ENCODE assay signal across 11 cellular contexts in genomic region chr13:40476175-40476958, GRCh38.
DNase-seq lines count a peak whose midpoint lies in the region; ATAC-seq, FAIRE-seq and TF ChIP-seq lines count a peak whose summit lies in the region.
"Had no signal": no experiment of that assay in that cellular context is flagged by ENCODE, and none has a peak within 500 bp of the region (broad histone marks: within the 10 kb centered on the region; RNA-seq: fewer than 3 reads in every experiment).

No MANE protein-coding gene starts in this region.

- peak overlapping the region; percentile 32 to 53; a peak in 4 of 6 replicates for H3K27ac ChIP-seq in A549
- no peak overlapping the region for H3K27ac ChIP-seq in mesendoderm (ENCODE audit: low read depth, low read length)

- H3K79me2 ChIP-seq in mesendoderm (ENCODE audit: control insufficient read depth, insufficient read depth, low read length): no peaks in the 10 kb centered on the region

- H2AK5ac ChIP-seq in mesendoderm (ENCODE audit: low read length): no peak overlapping the region

- TF ChIP-seq RAD21 in A549 (conservative IDR thresholded peaks at IDR 0.05 in 1 of 2, IDR thresholded peaks at IDR 0.05 in 1 of 2): no peak

- H3K23ac ChIP-seq in mesendoderm (ENCODE audit: low read length): no peak overlapping the region

- no peak overlapping the region for H2BK15ac ChIP-seq in mesendoderm (replicated peaks; ENCODE audit: low read depth)

- WGBS in A549 (ENCODE audit: missing lambda C conversion rate): 20% methylated on average over 4 of the region's 4 CpGs
- no CpG with 5 or more reads among the region's 4 CpGs for WGBS in mesendoderm (ENCODE audit: extremely low coverage, insufficient coverage, low lambda C conversion rate)

- H4K5ac ChIP-seq in mesendoderm (ENCODE audit: low read length): no peak overlapping the region

- POLR2A ChIA-PET in A549 (lab: Yijun Ruan, JAX): no interaction called here

- no peak overlapping the region for H2BK120ac ChIP-seq in mesendoderm (ENCODE audit: low read depth, low read length)

- no peak overlapping the region for H3K4ac ChIP-seq in mesendoderm (ENCODE audit: low read depth, low read length)

- no peak overlapping the region for H3K18ac ChIP-seq in mesendoderm (ENCODE audit: low read length)

- H3K4me2 ChIP-seq in A549 (peak overlapping the region; percentile 44), mesendoderm (ENCODE audit: low read length) (no peak overlapping the region)

- H3K9ac ChIP-seq in mesendoderm (ENCODE audit: low read length): no peak overlapping the region

- H3K4me1 ChIP-seq in A549: peaks cover 17% of the 10 kb centered on the region
- peaks cover 3% of the 10 kb centered on the region for H3K4me1 ChIP-seq in mesendoderm (ENCODE audit: control insufficient read depth, low read depth, low read length)

- no peaks in the 10 kb centered on the region for H3K79me1 ChIP-seq in mesendoderm (ENCODE audit: low read length)

- H3K56ac ChIP-seq in mesendoderm (ENCODE audit: low read length): peak overlapping the region; percentile 18

- no peak for TF ChIP-seq POLR2A in A549 (IDR thresholded peaks at IDR 0.05; ENCODE audit: low read length)

- FAIRE-seq in A549 (lab: Jason Lieb, UNC): no peak

- ATAC-seq in A549 (peak; percentile 50 to 91; a peak in 4 of 6 replicates), GM19324 (IDR thresholded peaks at IDR 0.05; ENCODE audit: low FRiP score, unreplicated experiment) (no peak)

- H3K4me3 ChIP-seq in A549: no peak overlapping the region
- no peak overlapping the region for H3K4me3 ChIP-seq in mesendoderm (ENCODE audit: low read length)
- H3K4me3 ChIP-seq: esophagus muscularis mucosa had no signal

- no peak for TF ChIP-seq EP300 in A549 (IDR thresholded peaks at IDR 0.05)

- H3K36me3 ChIP-seq in mesendoderm (ENCODE audit: control insufficient read depth, insufficient read depth, low read length): no peaks in the 10 kb centered on the region
- H3K36me3 ChIP-seq: esophagus muscularis mucosa had no signal

- peak overlapping the region; percentile 12 for H2BK5ac ChIP-seq in mesendoderm (ENCODE audit: low read length)

- peak in 1 of 2 experiments; percentile 67 for DNase-seq in A549 (ENCODE audit: low read depth in 1 of 2, low spot score in 1 of 2)
- DNase-seq in HT1080 (ENCODE audit: low read depth): peak; percentile 28
- DNase-seq in dermis blood vessel endothelial cell: peak; percentile 30
- no peak for DNase-seq in mesendoderm
- no peak for DNase-seq in DMS53 (lab: John Stamatoyannopoulos, UW)
- no peak for DNase-seq in T1000 (lab: John Stamatoyannopoulos, UW)
- no peak for DNase-seq in effector CD4-positive, alpha-beta T cell
- DNase-seq: MM.1S, NCI-H748 treated with DMSO at 0.1 percent for 48 hours had no signal

- H3K27me3 ChIP-seq in mesendoderm (ENCODE audit: insufficient read depth, low read length, poor library complexity): no peaks in the 10 kb centered on the region
- H3K27me3 ChIP-seq: esophagus muscularis mucosa had no signal

- no peak for TF ChIP-seq CTCF in A549 (IDR thresholded peaks at IDR 0.05)

- CTCF ChIA-PET in A549 (lab: Yijun Ruan, JAX): interaction anchor here (1.0 to 1.2 kb wide), 2 partner anchors 11 to 13 kb away, joined by 3 read pairs; no protein-coding TSS in a partner anchor

- H3K9me3 ChIP-seq in A549: no peaks in the 10 kb centered on the region
- H3K9me3 ChIP-seq: esophagus muscularis mucosa had no signal

- H4K8ac ChIP-seq in mesendoderm (ENCODE audit: low read depth, low read length): no peak overlapping the region

TF ChIP-seq in A549, 52 proteins besides CTCF, POLR2A, EP300 and RAD21:
- TF ChIP-seq HOXB13 (CRISPR knock-in tag; IDR thresholded peaks at IDR 0.05; ENCODE audit: low read depth): no peak
- TF ChIP-seq NPAS2 (CRISPR knock-in tag; IDR thresholded peaks at IDR 0.05; ENCODE audit: borderline replicate concordance): no peak
- TF ChIP-seq BHLHE40 (IDR thresholded peaks at IDR 0.05; ENCODE audit: low read depth, low read length): no peak
- peak; percentile 44; the same call in 1 of the 2 replicates for TF ChIP-seq MAX (IDR thresholded peaks at IDR 0.05)

Comparison
In these comparisons a context has a peak if more than half of its experiments do, and no peak if none do; other contexts are left out.
1. DNase-seq: peak in HT1080 (single experiment) and dermis blood vessel endothelial cell (single experiment); none in mesendoderm (single experiment), DMS53 (single experiment), T1000 (single experiment) and effector CD4-positive, alpha-beta T cell (single experiment).